8 cellular contexts compared by ENCODE assay signal in genomic region chr2:33475381-33476099, GRCh38. TPM values are rescaled to one million over a fixed set of nuclear protein-coding genes. Genes with fewer than 3 reads are reported as not detected.
DNase-seq lines count a peak whose midpoint lies in the region; ATAC-seq and FAIRE-seq lines count a peak whose summit lies in the region.

No MANE protein-coding gene starts in this region.

- in situ Hi-C loops in KBM-7 (cut with MboI; ENCODE audit: low pct_unique_long_range_greater_than_20kb, low sequenced_read_pairs): no loop called here

- no peaks in the 10 kb centered on the region for H3K36me3 ChIP-seq in neuron (ENCODE audit: insufficient read depth, low read length)

- no peaks in the 10 kb centered on the region for H3K27me3 ChIP-seq in neuron (ENCODE audit: insufficient read depth, low read length)

- no peak for FAIRE-seq in frontal cortex (lab: Jason Lieb, UNC)

- H3K4me1 ChIP-seq in neuron (ENCODE audit: insufficient read depth, low read length): peaks cover 5% of the 10 kb centered on the region

- peak overlapping the region; percentile 44 for H3K4me3 ChIP-seq in neuron (ENCODE audit: low read length)

- H3K27ac ChIP-seq in substantia nigra (ENCODE audit: low read depth, low read length, poor library complexity, severe bottlenecking): peak overlapping the region; percentile 98

- DNase-seq in Daoy (ENCODE audit: low read depth) (peak; percentile 84), KBM-7 (peak; percentile 84), RPMI7951 (ENCODE audit: low read depth) (peak; percentile 82), frontal cortex (ENCODE audit: low spot score in 2 of 2) (peak; percentile 38 to 56), substantia nigra (lab: John Stamatoyannopoulos, UW) (peak in 46 of 49 donors; percentile 20 to 84 (median 68))
- peak; percentile 91 for DNase-seq in activated effector memory CD4-positive, alpha-beta T cell treated with anti-CD3 and anti-CD28 coated beads, Interleukin-2, amount 50 U/mL, for 16 hours

- no peaks in the 10 kb centered on the region for H3K9me3 ChIP-seq in neuron (ENCODE audit: low read length)

- peak overlapping the region; percentile 68 for H2AFZ ChIP-seq in neuron (ENCODE audit: low read depth, low read length)

- ATAC-seq in GM21737 (IDR thresholded peaks at IDR 0.05; ENCODE audit: unreplicated experiment): peak; percentile 47

RNA-seq across cellular contexts. Expression of gene RASGRP3, which starts 0.9 kb away (rescaled TPM):
- 3.2 and 6.7 TPM in 2 replicates for total RNA-seq in Daoy (2014; rRNA removed; shearing (Covaris generic))
- total RNA-seq in RPMI7951 (2014; rRNA removed; shearing (Covaris generic)): 13.4 and 18.4 TPM in 2 replicates
- 7.7 TPM for total RNA-seq in frontal cortex

Comparison
In these comparisons a context has a peak if more than half of its experiments do, and no peak if none do; other contexts are left out.
1. Peak in every context shown above with its lines: DNase-seq, ATAC-seq, H3K4me3 ChIP-seq and H3K27ac ChIP-seq.